In the genomic region with DNA sequence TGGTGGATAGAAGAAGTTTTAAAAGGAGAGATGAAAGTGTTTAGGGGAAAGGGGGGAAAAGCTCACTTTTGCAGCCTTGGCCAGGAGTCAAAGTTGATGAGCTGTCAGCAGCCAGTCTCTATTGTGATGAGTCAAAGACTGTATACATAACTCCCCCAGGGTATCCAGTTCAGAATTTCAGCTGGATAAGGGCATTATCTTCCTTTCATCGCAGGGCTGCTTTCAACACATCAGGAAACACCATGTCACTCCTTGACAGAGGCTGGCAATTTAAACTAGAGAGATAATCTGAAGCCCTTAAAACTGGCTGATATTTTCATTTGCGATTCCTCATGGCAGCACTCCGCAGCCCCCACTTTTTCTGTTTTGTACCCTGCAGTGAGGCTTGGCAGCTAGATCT, we compare ENCODE assay signal across 26 cellular contexts.
A peak's percentile ranks its signal among the peaks of the same experiment; 100 is the strongest.
DNase-seq lines count a peak whose midpoint lies in the region; ATAC-seq, FAIRE-seq and TF ChIP-seq lines count a peak whose summit lies in the region.
"Had no signal": no experiment of that assay in that cellular context is flagged by ENCODE, and none has a peak within 500 bp of the region (broad histone marks: within the 10 kb centered on the region; RNA-seq: fewer than 3 reads in every experiment).

No MANE protein-coding gene starts in this region.

- H3K9me2 ChIP-seq in GM23338 (ENCODE audit: insufficient read depth), result no peaks in the 10 kb centered on the region
- no peaks in the 10 kb centered on the region for H3K9me2 ChIP-seq in neural cell (ENCODE audit: insufficient read depth, low read length)

- H3K4me1 Mint-ChIP-seq in GM23338, result no peaks in the 10 kb centered on the region
- H3K4me1 Mint-ChIP-seq in activated T-helper 2 cell treated with anti-CD3 and anti-CD28 coated beads, Interferon-gamma antibody, Interleukin-2, Interleukin-4, amounts not matched to agents 10 μg/mL and 5 μg/mL and 100 μg/mL, durations not matched to agents 14 hours and 24 hours and 36 hours (ENCODE audit: low read depth), result no peaks in the 10 kb centered on the region
- H3K4me1 Mint-ChIP-seq: activated naive CD8-positive, alpha-beta T cell treated with anti-CD3 and anti-CD28 coated beads, Interleukin-2, amount 10 ng/mL, durations not matched to agents 7 days and 5 days; CD4-positive, CD25-positive, alpha-beta regulatory T cell had no signal

- ATAC-seq in GM23338, result no peak
- ATAC-seq: gastroesophageal sphincter, left colon had no signal

- H3K36me3 ChIP-seq in GM23338 (ENCODE audit: insufficient read depth) (0 out of 2 replicates have a peak, but pooled peaks cover 9% of the 10 kb centered on the region), neural cell (ENCODE audit: insufficient read depth, low read length) (no peaks in the 10 kb centered on the region)
- H3K36me3 ChIP-seq: gastroesophageal sphincter, HAP-1, prostate gland had no signal

- TF ChIP-seq CTCF in GM23338 (conservative IDR thresholded peaks at IDR 0.05; ENCODE audit: low read depth in 2 of 2), result no peak
- no peak for TF ChIP-seq CTCF in neural cell (IDR thresholded peaks at IDR 0.05; ENCODE audit: poor library complexity, severe bottlenecking)

- H3K27ac ChIP-seq in GM23338 (ENCODE audit: low read depth) (no peak overlapping the region), neural cell (ENCODE audit: low read length) (peak overlapping the region; percentile 43)
- H3K27ac ChIP-seq: 22Rv1, dorsolateral prefrontal cortex, gastroesophageal sphincter, hepatocyte, prostate gland had no signal

- H2AFZ ChIP-seq in GM23338 (peak overlapping the region; percentile 58; the same call in 1 of the 2 replicates), neural cell (ENCODE audit: low read depth, low read length) (no peak overlapping the region)
- H2AFZ ChIP-seq: hepatocyte had no signal

- no peaks in the 10 kb centered on the region for H3K9me3 ChIP-seq in neural cell (ENCODE audit: low read length)
- H3K9me3 ChIP-seq: gastroesophageal sphincter, HAP-1, prostate gland had no signal

- H3K27ac Mint-ChIP-seq in GM23338, result no peak overlapping the region
- no peak overlapping the region for H3K27ac Mint-ChIP-seq in activated T-helper 2 cell treated with anti-CD3 and anti-CD28 coated beads, Interferon-gamma antibody, Interleukin-2, Interleukin-4, amounts not matched to agents 10 μg/mL and 5 μg/mL and 100 μg/mL, durations not matched to agents 14 hours and 24 hours and 36 hours
- H3K27ac Mint-ChIP-seq: activated naive CD8-positive, alpha-beta T cell treated with anti-CD3 and anti-CD28 coated beads, Interleukin-2, amount 10 ng/mL, durations not matched to agents 7 days and 5 days; CD4-positive, CD25-positive, alpha-beta regulatory T cell; T-helper 1 cell treated with Interleukin-12 subunit alpha and Interleukin-12 subunit beta and Interleukin-4 antibody, amounts not matched to agents 30 μg/mL and 1 μg/mL, for 36 hours had no signal

- H3K4me3 ChIP-seq in GM23338, result no peak overlapping the region
- peak overlapping the region; percentile 6 for H3K4me3 ChIP-seq in neural cell (ENCODE audit: low read length)
- H3K4me3 ChIP-seq: dorsolateral prefrontal cortex, gastroesophageal sphincter, HAP-1, hepatocyte, prostate gland had no signal

- no peaks in the 10 kb centered on the region for H3K4me1 ChIP-seq in GM23338 (ENCODE audit: insufficient read depth)
- H3K4me1 ChIP-seq: gastroesophageal sphincter, HAP-1, prostate gland had no signal

- intact Hi-C loops in activated T-helper 2 cell treated with anti-CD3 and anti-CD28 coated beads, Interferon-gamma antibody, Interleukin-2, Interleukin-4, amounts not matched to agents 10 μg/mL and 5 μg/mL and 100 μg/mL, durations not matched to agents 14 hours and 24 hours and 36 hours (cut with micrococcal nuclease), result no loop called here

- H3F3A ChIP-seq in GM23338 (replicated peaks; ENCODE audit: low read depth) (no peaks in the 10 kb centered on the region), neural cell (ENCODE audit: insufficient read depth, low read length, poor library complexity, severe bottlenecking) (no peaks in the 10 kb centered on the region)

- H4K20me1 ChIP-seq in GM23338 (replicated peaks; ENCODE audit: insufficient read depth), result no peaks in the 10 kb centered on the region
- H4K20me1 ChIP-seq in neural cell (ENCODE audit: insufficient read depth), result no peaks in the 10 kb centered on the region

- peak; percentile 30 for DNase-seq in NCI-H146 (lab: John Stamatoyannopoulos, UW)
- no peak for DNase-seq in NCI-H146 treated with DMSO at 0.1 percent for 48 hours (lab: John Stamatoyannopoulos, UW; ENCODE audit: unreplicated experiment)
- no peak for DNase-seq in GM23338 (ENCODE audit: low spot score)
- peak; percentile 44 for DNase-seq in RCC 7860 (ENCODE audit: low spot score)
- no peak for DNase-seq in occipital lobe (lab: John Stamatoyannopoulos, UW)
- no peak for DNase-seq in activated CD4-positive, CD25-positive, alpha-beta regulatory T cell treated with anti-CD3 and anti-CD28 coated beads, Interleukin-2, amount 50 U/mL, for 72 hours
- DNase-seq in activated T-helper 2 cell treated with anti-CD3 and anti-CD28 coated beads, Interferon-gamma antibody, Interleukin-2, Interleukin-4, amounts not matched to agents 10 μg/mL and 5 μg/mL and 100 μg/mL, durations not matched to agents 14 hours and 24 hours and 36 hours (ENCODE audit: low spot score), result no peak
- DNase-seq: activated effector memory CD4-positive, alpha-beta T cell treated with Interleukin-2 at 50 U/mL for 16 hours; activated naive CD8-positive, alpha-beta T cell treated with anti-CD3 and anti-CD28 coated beads, Interleukin-2, amount 10 ng/mL, durations not matched to agents 7 days and 5 days; activated T-cell treated with anti-CD3 and anti-CD28 coated beads for 4 hours; CD4-positive, CD25-positive, alpha-beta regulatory T cell; dorsolateral prefrontal cortex; left colon; mesenchymal stem cell; NCI-H1436; NCI-H524 treated with DMSO at 0.1 percent for 48 hours; stimulated activated naive CD4-positive, alpha-beta T cell treated with Interleukin-2 at 50 U/mL for 16 hours had no signal

- H3K9ac ChIP-seq in neural cell (ENCODE audit: low read length), result no peak overlapping the region

- FAIRE-seq in RCC 7860 (lab: Jason Lieb, UNC), result no peak
- FAIRE-seq: GM19239, TTC549 had no signal

- peak; percentile 83 for TF ChIP-seq EP300 in neural cell (conservative IDR thresholded peaks at IDR 0.05; ENCODE audit: poor library complexity, severe bottlenecking)

- H3K4me2 ChIP-seq in GM23338 (no peak overlapping the region), neural cell (ENCODE audit: low read length) (peak overlapping the region; percentile 41)
- H3K4me2 ChIP-seq: hepatocyte had no signal

- no peaks in the 10 kb centered on the region for H3K27me3 Mint-ChIP-seq in GM23338 (ENCODE audit: insufficient read depth, low read depth, poor library complexity)
- no peaks in the 10 kb centered on the region for H3K27me3 Mint-ChIP-seq in activated T-helper 2 cell treated with anti-CD3 and anti-CD28 coated beads, Interferon-gamma antibody, Interleukin-2, Interleukin-4, amounts not matched to agents 10 μg/mL and 5 μg/mL and 100 μg/mL, durations not matched to agents 14 hours and 24 hours and 36 hours (ENCODE audit: low read depth)
- H3K27me3 Mint-ChIP-seq: activated naive CD8-positive, alpha-beta T cell treated with anti-CD3 and anti-CD28 coated beads, Interleukin-2, amount 10 ng/mL, durations not matched to agents 7 days and 5 days; CD4-positive, CD25-positive, alpha-beta regulatory T cell had no signal

- H3K4me3 Mint-ChIP-seq in GM23338, result no peak overlapping the region
- no peak overlapping the region for H3K4me3 Mint-ChIP-seq in activated T-helper 2 cell treated with anti-CD3 and anti-CD28 coated beads, Interferon-gamma antibody, Interleukin-2, Interleukin-4, amounts not matched to agents 10 μg/mL and 5 μg/mL and 100 μg/mL, durations not matched to agents 14 hours and 24 hours and 36 hours (ENCODE audit: low read depth)
- H3K4me3 Mint-ChIP-seq: activated naive CD8-positive, alpha-beta T cell treated with anti-CD3 and anti-CD28 coated beads, Interleukin-2, amount 10 ng/mL, durations not matched to agents 7 days and 5 days; T-helper 1 cell treated with Interleukin-12 subunit alpha and Interleukin-12 subunit beta and Interleukin-4 antibody, amounts not matched to agents 30 μg/mL and 1 μg/mL, for 36 hours had no signal

- no peak for TF ChIP-seq RAD21 in neural cell (conservative IDR thresholded peaks at IDR 0.05)

- H3K79me2 ChIP-seq in GM23338 (replicated peaks; ENCODE audit: insufficient read depth) (no peaks in the 10 kb centered on the region), neural cell (replicated peaks; ENCODE audit: insufficient read depth, low read length) (no peaks in the 10 kb centered on the region)
- H3K79me2 ChIP-seq: hepatocyte had no signal

- H3K27me3 ChIP-seq in GM23338 (ENCODE audit: insufficient read depth) (no peaks in the 10 kb centered on the region), neural cell (ENCODE audit: insufficient read depth, low read depth, low read length) (no peaks in the 10 kb centered on the region)
- H3K27me3 ChIP-seq: gastroesophageal sphincter, hepatocyte had no signal

- peaks cover 10% of the 10 kb centered on the region for H3K9me3 Mint-ChIP-seq in GM23338
- peaks cover 33% of the 10 kb centered on the region for H3K9me3 Mint-ChIP-seq in activated T-helper 2 cell treated with anti-CD3 and anti-CD28 coated beads, Interferon-gamma antibody, Interleukin-2, Interleukin-4, amounts not matched to agents 10 μg/mL and 5 μg/mL and 100 μg/mL, durations not matched to agents 14 hours and 24 hours and 36 hours

- peaks cover 2% of the 10 kb centered on the region; the same call in 1 of the 3 replicates for H3K36me3 Mint-ChIP-seq in GM23338 (ENCODE audit: low read depth)
- no peaks in the 10 kb centered on the region for H3K36me3 Mint-ChIP-seq in activated T-helper 2 cell treated with anti-CD3 and anti-CD28 coated beads, Interferon-gamma antibody, Interleukin-2, Interleukin-4, amounts not matched to agents 10 μg/mL and 5 μg/mL and 100 μg/mL, durations not matched to agents 14 hours and 24 hours and 36 hours (ENCODE audit: low read depth)
- H3K36me3 Mint-ChIP-seq: activated naive CD8-positive, alpha-beta T cell treated with anti-CD3 and anti-CD28 coated beads, Interleukin-2, amount 10 ng/mL, durations not matched to agents 7 days and 5 days; CD4-positive, CD25-positive, alpha-beta regulatory T cell had no signal

TF ChIP-seq in GM23338, 12 proteins besides CTCF, POLR2A, EP300 and RAD21 (continues in another document):
- TF ChIP-seq EZH2phosphoT487 (IDR thresholded peaks at IDR 0.05; ENCODE audit: unreplicated experiment), result no peak
- no peak for TF ChIP-seq CREB1 (CRISPR knock-in tag; IDR thresholded peaks at IDR 0.05; ENCODE audit: low read depth)
- TF ChIP-seq STAT1 (IDR thresholded peaks at IDR 0.05; ENCODE audit: unreplicated experiment), result no peak

TF ChIP-seq in neural cell, 6 proteins besides CTCF, POLR2A, EP300 and RAD21 (continues in another document):
- TF ChIP-seq SMC3 (conservative IDR thresholded peaks at IDR 0.05; ENCODE audit: poor library complexity), result no peak
- TF ChIP-seq EZH2 (IDR thresholded peaks at IDR 0.05; ENCODE audit: borderline replicate concordance, insufficient read depth, low read length, poor library complexity, severe bottlenecking), result no peak
- no peak for TF ChIP-seq TAF1 (IDR thresholded peaks at IDR 0.05; ENCODE audit: low read depth)
- TF ChIP-seq POLR2AphosphoS5 (IDR thresholded peaks at IDR 0.05), result peak; percentile 64

Comparison
In these comparisons a context has a peak if more than half of its experiments do, and no peak if none do; other contexts are left out.
1. DNase-seq: peak in NCI-H146 (single experiment) and RCC 7860 (single experiment); none in NCI-H146 treated with DMSO at 0.1 percent for 48 hours (single experiment), GM23338 (single experiment), occipital lobe (single experiment), activated CD4-positive, CD25-positive, alpha-beta regulatory T cell treated with anti-CD3 and anti-CD28 coated beads, Interleukin-2, amount 50 U/mL, for 72 hours (single experiment) and activated T-helper 2 cell treated with anti-CD3 and anti-CD28 coated beads, Interferon-gamma antibody, Interleukin-2, Interleukin-4, amounts not matched to agents 10 μg/mL and 5 μg/mL and 100 μg/mL, durations not matched to agents 14 hours and 24 hours and 36 hours (single experiment).